In the genomic region with DNA sequence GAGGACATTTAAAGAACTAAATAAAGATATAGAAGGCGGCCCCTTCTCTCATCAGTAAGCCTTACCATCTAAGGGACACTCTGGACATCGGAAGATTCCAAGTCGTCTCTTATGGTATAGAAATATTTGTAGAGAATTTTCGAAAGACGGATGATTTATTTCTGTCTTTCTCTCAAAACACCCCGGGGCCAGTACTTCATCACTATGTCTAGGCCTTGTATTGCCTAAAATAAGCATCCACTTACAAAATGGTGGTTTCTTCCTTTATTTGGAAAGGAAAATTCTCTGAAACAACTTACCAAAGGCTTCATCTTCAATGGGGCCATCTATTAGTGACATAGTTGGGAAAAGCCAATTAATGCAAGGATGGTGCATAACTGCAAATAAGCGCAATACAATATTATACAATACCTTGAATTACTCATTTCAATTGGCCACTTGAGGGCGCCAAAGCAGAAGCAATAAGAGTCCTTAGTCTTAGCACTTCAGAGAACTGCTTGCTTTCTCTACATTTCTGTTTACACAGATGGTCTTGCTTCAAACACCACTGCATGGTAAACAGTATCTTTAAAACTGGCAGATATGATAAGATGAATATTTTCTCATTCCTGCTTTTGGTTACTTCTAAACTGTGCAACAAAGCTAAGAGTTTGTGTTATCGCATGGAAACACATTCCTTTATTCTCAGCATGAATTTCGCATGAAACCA, we compare ENCODE assay signal across 1 cellular context.
TF ChIP-seq lines count a peak whose summit lies in the region.

No MANE protein-coding gene starts in this region.

TF ChIP-seq in SK-N-SH treated with all-trans-retinoic acid at 6 μM for 48 hours, 23 proteins besides CTCF, POLR2A, EP300 and RAD21 (continued from another document):
- no peak for TF ChIP-seq OSR1 (CRISPR knock-in tag; IDR thresholded peaks at IDR 0.05)
- no peak for TF ChIP-seq ZNF70 (CRISPR knock-in tag; IDR thresholded peaks at IDR 0.05)
- TF ChIP-seq ARNTL (CRISPR knock-in tag; IDR thresholded peaks at IDR 0.05; ENCODE audit: borderline replicate concordance, low read depth): no peak
- no peak for TF ChIP-seq TCF4 (CRISPR knock-in tag; IDR thresholded peaks at IDR 0.05; ENCODE audit: borderline replicate concordance)
